Comparison of ENCODE assay signal across 16 cellular contexts in genomic region chr9:131606896-131607567, GRCh38.
DNase-seq lines count a peak whose midpoint lies in the region; ATAC-seq, FAIRE-seq and TF ChIP-seq lines count a peak whose summit lies in the region.
"Had no signal": no experiment of that assay in that cellular context is flagged by ENCODE, and none has a peak within 500 bp of the region (broad histone marks: within the 10 kb centered on the region; RNA-seq: fewer than 3 reads in every experiment).

No MANE protein-coding gene starts in this region.

- H3K27me3 ChIP-seq in astrocyte (ENCODE audit: insufficient read depth, low read length), result no peaks in the 10 kb centered on the region
- no peaks in the 10 kb centered on the region for H3K27me3 ChIP-seq in lower lobe of right lung (ENCODE audit: low read depth)
- no peaks in the 10 kb centered on the region for H3K27me3 ChIP-seq in thyroid gland
- no peaks in the 10 kb centered on the region for H3K27me3 ChIP-seq in esophagus squamous epithelium
- H3K27me3 ChIP-seq: colonic mucosa, neutrophil had no signal

- H3K36me3 ChIP-seq in astrocyte (ENCODE audit: insufficient read depth, low read length) (no peaks in the 10 kb centered on the region), lower lobe of right lung (peaks cover 90% of the 10 kb centered on the region), thyroid gland (peaks cover 0 to 7% of the 10 kb centered on the region in 2 donors), esophagus squamous epithelium (peaks cover 0 to 71% (median 5%) of the 10 kb centered on the region in 3 donors)
- H3K36me3 ChIP-seq: colonic mucosa had no signal

- peak overlapping the region; percentile 5 to 12 for H3K27ac Mint-ChIP-seq in activated naive CD4-positive, alpha-beta T cell treated with anti-CD3 and anti-CD28 coated beads, Interleukin-2, amount 50 U/mL, for 72 hours
- peak overlapping the region; percentile 0 for H3K27ac Mint-ChIP-seq in astrocyte (ENCODE audit: unreplicated experiment)

- no peak overlapping the region for H3K4me3 Mint-ChIP-seq in astrocyte (ENCODE audit: unreplicated experiment)

- no peak for DNase-seq in activated naive CD4-positive, alpha-beta T cell treated with anti-CD3 and anti-CD28 coated beads, Interleukin-2, amount 50 U/mL, for 72 hours (ENCODE audit: low spot score in 2 of 2)
- no peak for DNase-seq in activated naive CD4-positive, alpha-beta T cell (lab: John Stamatoyannopoulos, UW)
- DNase-seq in astrocyte (ENCODE audit: low read depth) (no peak), lower lobe of right lung (no peak), thyroid gland (no peak), esophagus squamous epithelium (lab: John Stamatoyannopoulos, UW) (no peak), RCC 7860 (ENCODE audit: low spot score) (no peak), NCI-H1105 treated with DMSO at 0.1 percent for 48 hours (lab: John Stamatoyannopoulos, UW) (no peak)
- DNase-seq: colonic mucosa, Karpas-422, NCI-H774, substantia nigra had no signal

- H3K79me2 ChIP-seq in astrocyte (ENCODE audit: insufficient read depth, low read length), result no peaks in the 10 kb centered on the region

- H3K27ac ChIP-seq in astrocyte (ENCODE audit: low read depth, low read length), result no peak overlapping the region
- peak overlapping the region; percentile 68 for H3K27ac ChIP-seq in lower lobe of right lung
- H3K27ac ChIP-seq in thyroid gland, result peak overlapping the region in 2 of 3 donors; percentile 89 to 92
- H3K27ac ChIP-seq in esophagus squamous epithelium, result no peak overlapping the region
- H3K27ac ChIP-seq: colonic mucosa, neutrophil had no signal

- intact Hi-C loops in lower lobe of right lung (cut with DNase I) (no loop called here), thyroid gland (cut with DNase I) (loop anchor here (5.0 kb wide), 2 partner anchors 90 to 130 kb away; no protein-coding TSS in a partner anchor), esophagus squamous epithelium (cut with DNase I) (no loop called here)

- FAIRE-seq in astrocyte (lab: Jason Lieb, UNC) (no peak), RCC 7860 (lab: Jason Lieb, UNC) (no peak)
- FAIRE-seq: H54 had no signal

- H3K4me1 Mint-ChIP-seq in astrocyte (ENCODE audit: low read depth, unreplicated experiment), result peaks cover 31% of the 10 kb centered on the region

- H3K4me3 ChIP-seq in astrocyte (ENCODE audit: insufficient read depth, low read depth, low read length) (no peak overlapping the region), lower lobe of right lung (no peak overlapping the region), thyroid gland (replicated peaks in 1 of 3) (no peak overlapping the region), esophagus squamous epithelium (no peak overlapping the region)
- H3K4me3 ChIP-seq: colonic mucosa, lung, smooth muscle cell had no signal

- H3K4me2 ChIP-seq in astrocyte (ENCODE audit: low read length), result no peak overlapping the region
- H3K4me2 ChIP-seq: smooth muscle cell had no signal

- no peaks in the 10 kb centered on the region for H3K36me3 Mint-ChIP-seq in activated naive CD4-positive, alpha-beta T cell treated with anti-CD3 and anti-CD28 coated beads, Interleukin-2, amount 50 U/mL, for 72 hours
- peaks cover 28% of the 10 kb centered on the region for H3K36me3 Mint-ChIP-seq in astrocyte (ENCODE audit: low read depth, unreplicated experiment)

- ATAC-seq in activated naive CD4-positive, alpha-beta T cell treated with anti-CD3 and anti-CD28 coated beads, Interleukin-2, amount 50 U/mL, for 72 hours, result no peak
- ATAC-seq in lower lobe of right lung, result no peak

- H3K9ac ChIP-seq in astrocyte (ENCODE audit: low read length), result no peak overlapping the region

- no peak overlapping the region for H2AFZ ChIP-seq in astrocyte (ENCODE audit: low read depth, low read length)

- no peaks in the 10 kb centered on the region for H3K27me3 Mint-ChIP-seq in astrocyte (ENCODE audit: low read depth, unreplicated experiment)

- no peaks in the 10 kb centered on the region for H3K9me3 Mint-ChIP-seq in activated naive CD4-positive, alpha-beta T cell treated with anti-CD3 and anti-CD28 coated beads, Interleukin-2, amount 50 U/mL, for 72 hours
- no peaks in the 10 kb centered on the region for H3K9me3 Mint-ChIP-seq in astrocyte (ENCODE audit: unreplicated experiment)

- H3K4me1 ChIP-seq in astrocyte (ENCODE audit: insufficient read depth, low read length) (peaks cover 37% of the 10 kb centered on the region), lower lobe of right lung (peaks cover 30% of the 10 kb centered on the region), thyroid gland (peaks cover 19 to 26% of the 10 kb centered on the region in 2 donors), esophagus squamous epithelium (peaks cover 23 to 45% (median 34%) of the 10 kb centered on the region in 3 donors)
- H3K4me1 ChIP-seq: colonic mucosa had no signal

- 91% methylated on average over 13 of the region's 13 CpGs for WGBS in thyroid gland, 2 donors
- 91 to 96% methylated on average over 9 to 10 of the region's 13 CpGs for WGBS in esophagus squamous epithelium, 2 donors

- H3K9me3 ChIP-seq in astrocyte (ENCODE audit: insufficient read depth, low read depth, low read length), result no peaks in the 10 kb centered on the region
- H3K9me3 ChIP-seq in lower lobe of right lung, result no peaks in the 10 kb centered on the region
- H3K9me3 ChIP-seq in thyroid gland, result no peaks in the 10 kb centered on the region
- H3K9me3 ChIP-seq in esophagus squamous epithelium, result no peaks in the 10 kb centered on the region
- H3K9me3 ChIP-seq: colonic mucosa, neutrophil had no signal

- H4K20me1 ChIP-seq in astrocyte (ENCODE audit: insufficient read depth, low read length), result peaks cover 14% of the 10 kb centered on the region

- TF ChIP-seq CTCF in astrocyte (IDR thresholded peaks at IDR 0.05; ENCODE audit: insufficient read depth, low read depth, low read length) (no peak), lower lobe of right lung (IDR thresholded peaks at IDR 0.05) (no peak), thyroid gland (IDR thresholded peaks at IDR 0.05) (no peak), esophagus squamous epithelium (IDR thresholded peaks at IDR 0.05) (no peak)

- TF ChIP-seq POLR2A in thyroid gland (IDR thresholded peaks at IDR 0.05) (no peak), esophagus squamous epithelium (IDR thresholded peaks at IDR 0.05) (no peak)

Comparison
In these comparisons a context has a peak if more than half of its experiments do, and no peak if none do; other contexts are left out.
1. H3K27ac ChIP-seq: peak in lower lobe of right lung (single experiment) and thyroid gland (2 of 3); none in astrocyte (single experiment) and esophagus squamous epithelium (0 of 4).